ENCODE assay signal across 9 cellular contexts in genomic region chr2:15729709-15730544, GRCh38.
DNase-seq lines count a peak whose midpoint lies in the region; ATAC-seq and TF ChIP-seq lines count a peak whose summit lies in the region.
"Had no signal": no experiment of that assay in that cellular context is flagged by ENCODE, and none has a peak within 500 bp of the region (broad histone marks: within the 10 kb centered on the region; RNA-seq: fewer than 3 reads in every experiment).

No MANE protein-coding gene starts in this region.

- peak; percentile 11 for ATAC-seq in GM18511 (IDR thresholded peaks at IDR 0.05; ENCODE audit: unreplicated experiment)
- peak; percentile 1 for ATAC-seq in HG02798 (IDR thresholded peaks at IDR 0.05; ENCODE audit: poor library complexity, unreplicated experiment)
- ATAC-seq in HG02588 (IDR thresholded peaks at IDR 0.05; ENCODE audit: unreplicated experiment): no peak

- no peaks in the 10 kb centered on the region for H3K36me3 ChIP-seq in hepatocyte (replicated peaks; ENCODE audit: insufficient read depth, low read depth)
- H3K36me3 ChIP-seq: brain microvascular endothelial cell had no signal

- WGBS in hepatocyte (ENCODE audit: low lambda C conversion rate, missing lambda C conversion rate): 81% methylated on average over 10 of the region's 10 CpGs

- H2AFZ ChIP-seq in hepatocyte: no peak overlapping the region

- TF ChIP-seq CTCF in hepatocyte (IDR thresholded peaks at IDR 0.05; ENCODE audit: poor library complexity) (no peak), GM10248 (IDR thresholded peaks at IDR 0.05; ENCODE audit: control extremely low read depth, extremely low read depth, low read depth, missing control alignments) (no peak)

- H3K27me3 ChIP-seq in hepatocyte: no peaks in the 10 kb centered on the region

- H3K27ac ChIP-seq in hepatocyte: peak overlapping the region; percentile 11
- H3K27ac ChIP-seq: brain microvascular endothelial cell had no signal

- H3K9me2 ChIP-seq in hepatocyte (replicated peaks; ENCODE audit: insufficient read depth): no peaks in the 10 kb centered on the region

- no peak overlapping the region for H3K4me2 ChIP-seq in hepatocyte

- H3K4me3 ChIP-seq in hepatocyte: no peak overlapping the region

- H3K4me1 ChIP-seq in hepatocyte (ENCODE audit: insufficient read depth): peaks cover 40% of the 10 kb centered on the region

- no peaks in the 10 kb centered on the region for H4K20me1 ChIP-seq in hepatocyte (ENCODE audit: insufficient read depth, poor library complexity, severe bottlenecking)

- H3K9me3 ChIP-seq in hepatocyte (ENCODE audit: low read depth): no peaks in the 10 kb centered on the region

- no peaks in the 10 kb centered on the region for H3K79me2 ChIP-seq in hepatocyte

- CTCF ChIA-PET in GM10248 (lab: Yijun Ruan, JAX): interaction anchor here (0.6 kb wide), 1 partner anchor 14 kb away, joined by 3 read pairs; no protein-coding TSS in a partner anchor

- peak; percentile 93 for DNase-seq in NCI-H2227 treated with DMSO at 0.1 percent for 48 hours (lab: John Stamatoyannopoulos, UW)
- no peak for DNase-seq in hepatocyte (ENCODE audit: low spot score)
- no peak for DNase-seq in NCI-H2029 treated with DMSO at 0.1 percent for 48 hours (lab: John Stamatoyannopoulos, UW)
- DNase-seq in GM10248 (ENCODE audit: extremely low spot score): no peak
- DNase-seq in hepatic stellate cell (ENCODE audit: low spot score): no peak

- POLR2A ChIA-PET in GM10248 (lab: Yijun Ruan, JAX): no interaction called here
